ENCODE assay signal across 1 cellular context in genomic region chr15:80570553-80570952, GRCh38.
TF ChIP-seq lines count a peak whose summit lies in the region.

No MANE protein-coding gene starts in this region.

TF ChIP-seq in HCT116, 20 proteins besides CTCF, POLR2A, EP300 and RAD21 (continued from another document):
- TF ChIP-seq REST (IDR thresholded peaks at IDR 0.05; ENCODE audit: low read depth) = no peak
- no peak for TF ChIP-seq SRF (IDR thresholded peaks at IDR 0.05; ENCODE audit: low read depth)
- no peak for TF ChIP-seq SIN3A (IDR thresholded peaks at IDR 0.05; ENCODE audit: low read depth)
- no peak for TF ChIP-seq JUND (IDR thresholded peaks at IDR 0.05)
- no peak for TF ChIP-seq ATF3 (IDR thresholded peaks at IDR 0.05)
- TF ChIP-seq EZH2 (IDR thresholded peaks at IDR 0.05) = no peak
- no peak for TF ChIP-seq CEBPB (IDR thresholded peaks at IDR 0.05; ENCODE audit: low read depth)
- TF ChIP-seq ZFX (IDR thresholded peaks at IDR 0.05) = no peak
- TF ChIP-seq ZNF274 (IDR thresholded peaks at IDR 0.05; ENCODE audit: low read depth, low read length) = no peak
- no peak for TF ChIP-seq EGR1 (IDR thresholded peaks at IDR 0.05; ENCODE audit: low read depth)
- no peak for TF ChIP-seq MAX (IDR thresholded peaks at IDR 0.05)
TF ChIP-seq in HCT116: peak in this region for 0.
